8 cellular contexts compared by ENCODE assay signal in genomic region chr7:6953138-6953792, GRCh38.
A peak's percentile ranks its signal among the peaks of the same experiment; 100 is the strongest.
DNase-seq lines count a peak whose midpoint lies in the region; TF ChIP-seq lines count a peak whose summit lies in the region.
"Not testable (repeated sequence)": the region's sequence is repeated elsewhere in the genome, so short reads cannot be mapped to it uniquely, and the experiment has no call there.

No MANE protein-coding gene starts in this region.

- H3K27ac Mint-ChIP-seq in mesothelial cell of epicardium, result peak overlapping the region; percentile 60

- TF ChIP-seq EP300 in Ishikawa (IDR thresholded peaks at IDR 0.05; ENCODE audit: borderline replicate concordance), result not testable (repeated sequence)

- not testable (repeated sequence) for H3K4me3 Mint-ChIP-seq in mesothelial cell of epicardium

- not testable (repeated sequence) for H3K9me3 Mint-ChIP-seq in mesothelial cell of epicardium

- not testable (repeated sequence) for DNase-seq in AG09319 (ENCODE audit: extremely low read depth, low read depth); GM10266 (ENCODE audit: extremely low spot score); RWPE1 (ENCODE audit: low spot score); breast epithelium (ENCODE audit: low spot score in 2 of 2); fibroblast of mammary gland (ENCODE audit: low read depth); mesothelial cell of epicardium (ENCODE audit: low spot score in 2 of 2, unreplicated experiment in 2 of 2); retinal pigment epithelial cell (ENCODE audit: low read depth)

- peak; percentile 39 for TF ChIP-seq RAD21 in Ishikawa (IDR thresholded peaks at IDR 0.05; ENCODE audit: low read depth)

- not testable (repeated sequence) for H3K27me3 ChIP-seq in breast epithelium

- not testable (repeated sequence) for H3K27me3 Mint-ChIP-seq in mesothelial cell of epicardium (ENCODE audit: low read depth)

- TF ChIP-seq POLR2A in breast epithelium (IDR thresholded peaks at IDR 0.05), result not testable (repeated sequence)

- intact Hi-C loops in breast epithelium (cut with DNase I; ENCODE audit: low total_unique reads), result loop anchor here (10.0 kb wide), 1 partner anchor 1212 kb away; no protein-coding TSS in a partner anchor

- POLR2A ChIA-PET in RWPE1 (lab: Yijun Ruan, JAX; ENCODE audit: low non-redundant PET), result not testable (repeated sequence)

- not testable (repeated sequence) for H3K27ac ChIP-seq in RWPE1
- H3K27ac ChIP-seq in breast epithelium, result peak overlapping the region; percentile 22 to 45

- peak overlapping the region in 2 of 3 donors; percentile 9 to 37 for H3K4me3 ChIP-seq in breast epithelium
- not testable (repeated sequence) for H3K4me3 ChIP-seq in fibroblast of mammary gland (ENCODE audit: control insufficient read depth, low read depth, low read length); retinal pigment epithelial cell (ENCODE audit: low read length)

- not testable (repeated sequence) for H3K4me1 ChIP-seq in breast epithelium

- CTCF ChIA-PET in RWPE1 (lab: Yijun Ruan, JAX), result interaction anchor here (0.6 kb wide), 1 partner anchor 545 kb away, joined by 3 read pairs; no protein-coding TSS in a partner anchor

- not testable (repeated sequence) for H3K36me3 Mint-ChIP-seq in mesothelial cell of epicardium

- TF ChIP-seq CTCF in AG09319 (IDR thresholded peaks at IDR 0.05; ENCODE audit: low read depth, low read length), result peak; percentile 7
- peak; percentile 39 for TF ChIP-seq CTCF in GM10266 (IDR thresholded peaks at IDR 0.05; ENCODE audit: control insufficient read depth, insufficient read depth, low read depth, missing control alignments)
- TF ChIP-seq CTCF in RWPE1 (conservative IDR thresholded peaks at IDR 0.05; ENCODE audit: low read depth), result peak; percentile 74
- TF ChIP-seq CTCF in breast epithelium (IDR thresholded peaks at IDR 0.05), result peak in 2 of 3 donors; percentile 24 to 35
- peak; percentile 28 for TF ChIP-seq CTCF in fibroblast of mammary gland (conservative IDR thresholded peaks at IDR 0.05; ENCODE audit: control insufficient read depth, insufficient read depth, low read depth, low read length)
- TF ChIP-seq CTCF in mesothelial cell of epicardium (IDR thresholded peaks at IDR 0.05; ENCODE audit: unreplicated experiment), result not testable (repeated sequence)
- peak; percentile 39 for TF ChIP-seq CTCF in retinal pigment epithelial cell (conservative IDR thresholded peaks at IDR 0.05; ENCODE audit: low read depth, low read length)

- H3K4me1 Mint-ChIP-seq in mesothelial cell of epicardium, result peaks cover 17% of the 10 kb centered on the region

- not testable (repeated sequence) for H3K9me3 ChIP-seq in breast epithelium

- not testable (repeated sequence) for H3K36me3 ChIP-seq in breast epithelium
